Comparison of ENCODE assay signal across 9 cellular contexts in the genomic region with DNA sequence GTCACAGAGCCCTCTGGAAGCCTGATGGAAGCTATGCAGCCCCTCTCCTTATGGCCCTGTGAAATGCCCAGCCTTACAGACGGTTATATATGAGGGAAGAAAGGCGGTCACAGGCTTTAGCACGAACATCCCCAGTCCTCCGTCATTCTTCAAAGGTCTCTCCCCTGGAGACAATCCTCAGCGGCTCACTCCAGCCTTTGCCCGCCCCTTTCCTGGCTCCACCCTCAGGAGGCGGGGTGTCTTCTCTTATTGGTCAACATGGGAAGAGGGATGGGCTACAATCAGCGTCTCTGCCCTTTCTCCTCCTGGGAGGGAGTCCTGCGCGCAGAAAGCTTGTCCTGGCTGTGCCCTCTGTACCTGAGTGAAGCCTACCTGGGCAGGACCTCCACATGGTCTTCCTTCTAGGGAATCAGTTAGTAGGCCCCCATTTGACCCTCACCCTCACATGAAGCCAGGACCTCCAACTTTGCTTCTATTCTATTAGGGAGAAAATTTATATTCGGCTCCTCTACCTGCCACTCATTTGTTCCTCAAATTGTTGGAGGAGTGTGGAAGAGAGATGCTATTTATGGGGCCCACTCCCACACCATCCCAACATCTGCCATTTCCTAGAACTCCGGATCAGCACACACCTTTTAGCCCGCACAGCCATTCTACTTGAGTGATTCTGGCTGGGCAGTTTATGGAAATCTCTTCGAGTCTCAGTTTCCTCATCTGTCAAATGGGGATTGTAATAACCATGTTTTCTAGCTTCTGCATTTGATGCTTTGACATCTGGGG.
DNase-seq lines count a peak whose midpoint lies in the region; ATAC-seq and TF ChIP-seq lines count a peak whose summit lies in the region.
"Had no signal": no experiment of that assay in that cellular context is flagged by ENCODE, and none has a peak within 500 bp of the region (broad histone marks: within the 10 kb centered on the region; RNA-seq: fewer than 3 reads in every experiment).

No MANE protein-coding gene starts in this region.

- H3K9me3 ChIP-seq in A673 (ENCODE audit: low read depth, low read length, poor library complexity, severe bottlenecking) = no peaks in the 10 kb centered on the region

- ATAC-seq in HG03460 (IDR thresholded peaks at IDR 0.05; ENCODE audit: unreplicated experiment) = no peak

- H3K4me1 ChIP-seq in A673 (ENCODE audit: insufficient read depth, low read length, poor library complexity, severe bottlenecking) = no peaks in the 10 kb centered on the region

- no peak overlapping the region for H3K27ac ChIP-seq in A673 (ENCODE audit: low read depth, low read length, poor library complexity, severe bottlenecking)

- DNase-seq in A673 (ENCODE audit: low spot score) (peak; percentile 44), EL (peak; percentile 29), RPMI8226 (peak; percentile 37), iPS DF 4.7 (ENCODE audit: extremely low read depth, low spot score) (peak; percentile 41), activated gamma-delta T cell (lab: John Stamatoyannopoulos, UW) (no peak), NCI-H2171 treated with DMSO at 0.1 percent for 48 hours (lab: John Stamatoyannopoulos, UW) (no peak)
- no peak for DNase-seq in activated effector memory CD4-positive, alpha-beta T cell treated with anti-CD3 and anti-CD28 coated beads, Interleukin-2, amount 50 U/mL, for 16 hours
- DNase-seq: NCI-H1105 had no signal

- intact Hi-C loops in A673 (cut with micrococcal nuclease; ENCODE audit: unreplicated experiment) = no loop called here

- no TSS peak for BruUV-seq in A673 (replicated peaks; lab: Mats Ljungman, UMichigan)

- no peak for TF ChIP-seq CTCF in A673 (conservative IDR thresholded peaks at IDR 0.05; ENCODE audit: low read depth, low read length)

- POLR2A ChIA-PET in A673 (lab: Charles Lee; ENCODE audit: low non-redundant PET) = no interaction called here

- no peak overlapping the region for H3K4me3 ChIP-seq in A673 (ENCODE audit: low read depth, low read length, poor library complexity, severe bottlenecking)

- CTCF ChIA-PET in A673 (lab: Charles Lee) = no interaction called here

- H3K27me3 ChIP-seq in A673 (replicated peaks; ENCODE audit: insufficient read depth, low read depth, low read length, poor library complexity) = peaks cover 36% of the 10 kb centered on the region

- no peaks in the 10 kb centered on the region for H3K36me3 ChIP-seq in A673 (ENCODE audit: insufficient read depth, low read length, poor library complexity, severe bottlenecking)

Comparison
In these comparisons a context has a peak if more than half of its experiments do, and no peak if none do; other contexts are left out.
1. DNase-seq: peak in A673 (single experiment), EL (single experiment), RPMI8226 (single experiment) and iPS DF 4.7 (single experiment); none in activated gamma-delta T cell (single experiment), activated effector memory CD4-positive, alpha-beta T cell treated with anti-CD3 and anti-CD28 coated beads, Interleukin-2, amount 50 U/mL, for 16 hours (single experiment) and NCI-H2171 treated with DMSO at 0.1 percent for 48 hours (single experiment).